ENCODE assay signal across 1 cellular context in the genomic region with DNA sequence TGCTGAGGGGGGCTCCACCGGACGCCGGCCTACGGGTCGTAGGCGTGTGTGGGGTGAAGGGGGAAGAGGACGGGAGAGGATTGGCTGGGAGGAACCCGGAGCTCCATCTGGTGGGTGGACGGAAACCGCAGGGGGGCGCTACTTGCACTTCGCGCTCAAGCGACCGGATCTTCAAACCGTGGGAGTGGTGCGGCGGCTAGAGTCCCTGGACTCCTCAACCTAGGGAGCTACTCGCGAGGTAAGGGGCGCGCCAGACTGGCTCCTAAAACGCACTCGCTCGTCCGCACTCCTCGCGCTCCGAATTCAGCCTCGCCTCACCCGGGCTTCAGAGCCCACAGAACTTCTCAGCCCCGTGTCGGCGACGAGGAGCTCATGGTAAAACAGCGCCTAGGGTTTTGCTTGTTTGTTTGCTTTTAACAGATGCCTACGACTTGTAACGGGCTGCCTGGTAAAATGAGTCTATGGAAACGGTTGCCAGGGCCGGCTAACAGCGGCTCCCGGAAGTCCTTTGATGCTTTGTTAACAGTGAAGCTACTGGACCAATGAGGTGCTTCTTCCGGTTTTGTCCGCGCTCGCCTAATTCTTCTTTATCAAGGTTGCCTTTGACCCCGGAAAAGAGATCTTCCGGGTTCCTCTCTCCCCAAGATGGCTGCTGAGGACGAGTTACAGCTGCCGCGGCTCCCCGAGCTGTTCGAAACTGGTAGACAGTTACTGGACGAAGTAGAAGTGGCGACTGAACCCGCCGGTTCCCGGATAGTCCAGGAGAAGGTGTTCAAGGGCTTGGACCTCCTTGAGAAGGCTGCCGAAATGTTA.
TF ChIP-seq lines count a peak whose summit lies in the region.

IGBP1 (plus strand) TSS at position 145 of the 813 bp plus-strand sequence; CDS start at position 646, 501 bp downstream.

TF ChIP-seq in HepG2, 621 proteins besides CTCF, POLR2A, EP300 and RAD21 (continued from another document and continues in another):
- TF ChIP-seq, protein P1, sequence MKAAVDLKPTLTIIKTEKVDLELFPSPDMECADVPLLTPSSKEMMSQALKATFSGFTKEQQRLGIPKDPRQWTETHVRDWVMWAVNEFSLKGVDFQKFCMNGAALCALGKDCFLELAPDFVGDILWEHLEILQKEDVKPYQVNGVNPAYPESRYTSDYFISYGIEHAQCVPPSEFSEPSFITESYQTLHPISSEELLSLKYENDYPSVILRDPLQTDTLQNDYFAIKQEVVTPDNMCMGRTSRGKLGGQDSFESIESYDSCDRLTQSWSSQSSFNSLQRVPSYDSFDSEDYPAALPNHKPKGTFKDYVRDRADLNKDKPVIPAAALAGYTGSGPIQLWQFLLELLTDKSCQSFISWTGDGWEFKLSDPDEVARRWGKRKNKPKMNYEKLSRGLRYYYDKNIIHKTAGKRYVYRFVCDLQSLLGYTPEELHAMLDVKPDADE (CRISPR knock-in tag; IDR thresholded peaks at IDR 0.05) = no peak
- no peak for TF ChIP-seq RBAK (CRISPR knock-in tag; IDR thresholded peaks at IDR 0.05)
- TF ChIP-seq ZNF674 (CRISPR knock-in tag; IDR thresholded peaks at IDR 0.05; ENCODE audit: low read depth) = no peak
- no peak for TF ChIP-seq TIGD3 (CRISPR knock-in tag; IDR thresholded peaks at IDR 0.05; ENCODE audit: borderline replicate concordance)
- no peak for TF ChIP-seq ZFP62 (CRISPR knock-in tag; IDR thresholded peaks at IDR 0.05)
- no peak for TF ChIP-seq BRCA1 (CRISPR knock-in tag; IDR thresholded peaks at IDR 0.05)
- TF ChIP-seq, protein P2, sequence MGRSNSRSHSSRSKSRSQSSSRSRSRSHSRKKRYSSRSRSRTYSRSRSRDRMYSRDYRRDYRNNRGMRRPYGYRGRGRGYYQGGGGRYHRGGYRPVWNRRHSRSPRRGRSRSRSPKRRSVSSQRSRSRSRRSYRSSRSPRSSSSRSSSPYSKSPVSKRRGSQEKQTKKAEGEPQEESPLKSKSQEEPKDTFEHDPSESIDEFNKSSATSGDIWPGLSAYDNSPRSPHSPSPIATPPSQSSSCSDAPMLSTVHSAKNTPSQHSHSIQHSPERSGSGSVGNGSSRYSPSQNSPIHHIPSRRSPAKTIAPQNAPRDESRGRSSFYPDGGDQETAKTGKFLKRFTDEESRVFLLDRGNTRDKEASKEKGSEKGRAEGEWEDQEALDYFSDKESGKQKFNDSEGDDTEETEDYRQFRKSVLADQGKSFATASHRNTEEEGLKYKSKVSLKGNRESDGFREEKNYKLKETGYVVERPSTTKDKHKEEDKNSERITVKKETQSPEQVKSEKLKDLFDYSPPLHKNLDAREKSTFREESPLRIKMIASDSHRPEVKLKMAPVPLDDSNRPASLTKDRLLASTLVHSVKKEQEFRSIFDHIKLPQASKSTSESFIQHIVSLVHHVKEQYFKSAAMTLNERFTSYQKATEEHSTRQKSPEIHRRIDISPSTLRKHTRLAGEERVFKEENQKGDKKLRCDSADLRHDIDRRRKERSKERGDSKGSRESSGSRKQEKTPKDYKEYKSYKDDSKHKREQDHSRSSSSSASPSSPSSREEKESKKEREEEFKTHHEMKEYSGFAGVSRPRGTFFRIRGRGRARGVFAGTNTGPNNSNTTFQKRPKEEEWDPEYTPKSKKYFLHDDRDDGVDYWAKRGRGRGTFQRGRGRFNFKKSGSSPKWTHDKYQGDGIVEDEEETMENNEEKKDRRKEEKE (IDR thresholded peaks at IDR 0.05) = no peak
- TF ChIP-seq ZBTB46 (CRISPR knock-in tag; IDR thresholded peaks at IDR 0.05; ENCODE audit: borderline replicate concordance) = no peak
- TF ChIP-seq ZNF281 (CRISPR knock-in tag; IDR thresholded peaks at IDR 0.05; ENCODE audit: borderline replicate concordance) = no peak
- TF ChIP-seq ZNF451 (CRISPR knock-in tag; IDR thresholded peaks at IDR 0.05) = no peak
- peak; percentile 18; the same call in 1 of the 2 replicates for TF ChIP-seq DMAP1 (CRISPR knock-in tag; IDR thresholded peaks at IDR 0.05)
- TF ChIP-seq ZFY (CRISPR knock-in tag; IDR thresholded peaks at IDR 0.05) = no peak
- no peak for TF ChIP-seq ZNF333 (CRISPR knock-in tag; IDR thresholded peaks at IDR 0.05; ENCODE audit: borderline replicate concordance)
- TF ChIP-seq ZNF232 (CRISPR knock-in tag; IDR thresholded peaks at IDR 0.05; ENCODE audit: borderline replicate concordance) = no peak
- TF ChIP-seq IKZF1 (IDR thresholded peaks at IDR 0.05) = no peak
- TF ChIP-seq, protein P3, sequence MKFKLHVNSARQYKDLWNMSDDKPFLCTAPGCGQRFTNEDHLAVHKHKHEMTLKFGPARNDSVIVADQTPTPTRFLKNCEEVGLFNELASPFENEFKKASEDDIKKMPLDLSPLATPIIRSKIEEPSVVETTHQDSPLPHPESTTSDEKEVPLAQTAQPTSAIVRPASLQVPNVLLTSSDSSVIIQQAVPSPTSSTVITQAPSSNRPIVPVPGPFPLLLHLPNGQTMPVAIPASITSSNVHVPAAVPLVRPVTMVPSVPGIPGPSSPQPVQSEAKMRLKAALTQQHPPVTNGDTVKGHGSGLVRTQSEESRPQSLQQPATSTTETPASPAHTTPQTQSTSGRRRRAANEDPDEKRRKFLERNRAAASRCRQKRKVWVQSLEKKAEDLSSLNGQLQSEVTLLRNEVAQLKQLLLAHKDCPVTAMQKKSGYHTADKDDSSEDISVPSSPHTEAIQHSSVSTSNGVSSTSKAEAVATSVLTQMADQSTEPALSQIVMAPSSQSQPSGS (CRISPR knock-in tag; IDR thresholded peaks at IDR 0.05) = 0 out of 2 replicates have a peak, but pooled peaks have one; percentile 19
- no peak for TF ChIP-seq FUBP1 (CRISPR knock-in tag; IDR thresholded peaks at IDR 0.05; ENCODE audit: borderline replicate concordance)
- TF ChIP-seq SSRP1 (CRISPR knock-in tag; IDR thresholded peaks at IDR 0.05) = no peak
- no peak for TF ChIP-seq FIP1L1 (IDR thresholded peaks at IDR 0.05; ENCODE audit: borderline replicate concordance, insufficient read depth, low read depth, low read length)
- no peak for TF ChIP-seq ZBTB21 (CRISPR knock-in tag; IDR thresholded peaks at IDR 0.05)
- 0 out of 2 replicates have a peak, but pooled peaks have one; percentile 30 for TF ChIP-seq RFX5 (IDR thresholded peaks at IDR 0.05; ENCODE audit: low read depth, low read length)
- no peak for TF ChIP-seq DPF2 (CRISPR knock-in tag; IDR thresholded peaks at IDR 0.05; ENCODE audit: borderline replicate concordance, low read depth)
- TF ChIP-seq ZNF567 (CRISPR knock-in tag; IDR thresholded peaks at IDR 0.05; ENCODE audit: borderline replicate concordance) = no peak
- TF ChIP-seq ZNF83 (CRISPR knock-in tag; IDR thresholded peaks at IDR 0.05; ENCODE audit: borderline replicate concordance) = no peak
- TF ChIP-seq JUND (CRISPR knock-in tag; IDR thresholded peaks at IDR 0.05) = no peak
- TF ChIP-seq ZNF644 (CRISPR knock-in tag; IDR thresholded peaks at IDR 0.05; ENCODE audit: low read depth) = no peak
- TF ChIP-seq, protein P4, sequence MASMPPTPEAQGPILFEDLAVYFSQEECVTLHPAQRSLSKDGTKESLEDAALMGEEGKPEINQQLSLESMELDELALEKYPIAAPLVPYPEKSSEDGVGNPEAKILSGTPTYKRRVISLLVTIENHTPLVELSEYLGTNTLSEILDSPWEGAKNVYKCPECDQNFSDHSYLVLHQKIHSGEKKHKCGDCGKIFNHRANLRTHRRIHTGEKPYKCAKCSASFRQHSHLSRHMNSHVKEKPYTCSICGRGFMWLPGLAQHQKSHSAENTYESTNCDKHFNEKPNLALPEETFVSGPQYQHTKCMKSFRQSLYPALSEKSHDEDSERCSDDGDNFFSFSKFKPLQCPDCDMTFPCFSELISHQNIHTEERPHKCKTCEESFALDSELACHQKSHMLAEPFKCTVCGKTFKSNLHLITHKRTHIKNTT (CRISPR knock-in tag; IDR thresholded peaks at IDR 0.05) = no peak
- no peak for TF ChIP-seq ZFX (CRISPR knock-in tag; IDR thresholded peaks at IDR 0.05; ENCODE audit: low read depth)
- no peak for TF ChIP-seq SOX6 (IDR thresholded peaks at IDR 0.05)
- TF ChIP-seq SOX6 (CRISPR knock-in tag; IDR thresholded peaks at IDR 0.05) = peak; percentile 23; the same call in 1 of the 2 replicates
- peak; percentile 55 for TF ChIP-seq HDAC1 (CRISPR knock-in tag; IDR thresholded peaks at IDR 0.05)
- TF ChIP-seq NR1H2 (CRISPR knock-in tag; IDR thresholded peaks at IDR 0.05; ENCODE audit: borderline replicate concordance, low read depth) = no peak
- TF ChIP-seq CHD4 (IDR thresholded peaks at IDR 0.05; ENCODE audit: borderline replicate concordance, low read length) = peak; percentile 62; the same call in 1 of the 2 replicates
- no peak for TF ChIP-seq SKI (IDR thresholded peaks at IDR 0.05; ENCODE audit: partially characterized antibody)
- TF ChIP-seq HNRNPH1 (optimal IDR thresholded peaks at IDR 0.05; ENCODE audit: low read depth, low read length) = no peak
- no peak for TF ChIP-seq NAIF1 (CRISPR knock-in tag; IDR thresholded peaks at IDR 0.05; ENCODE audit: borderline replicate concordance)
- no peak for TF ChIP-seq ZNF160 (CRISPR knock-in tag; IDR thresholded peaks at IDR 0.05)
- TF ChIP-seq SOX13 (IDR thresholded peaks at IDR 0.05) = no peak
- 0 out of 4 replicates have a peak, but pooled peaks of 1 of the 2 experiments have one; percentile 20 for TF ChIP-seq SOX13 (CRISPR knock-in tag; conservative IDR thresholded peaks at IDR 0.05 in 1 of 2, IDR thresholded peaks at IDR 0.05 in 1 of 2)
- TF ChIP-seq MZF1 (CRISPR knock-in tag; IDR thresholded peaks at IDR 0.05; ENCODE audit: borderline replicate concordance) = no peak
- TF ChIP-seq CCAR2 (optimal IDR thresholded peaks at IDR 0.05; ENCODE audit: low read depth, low read length) = no peak
- TF ChIP-seq ZNF598 (CRISPR knock-in tag; IDR thresholded peaks at IDR 0.05; ENCODE audit: borderline replicate concordance) = no peak
- TF ChIP-seq ESRRA (CRISPR knock-in tag; IDR thresholded peaks at IDR 0.05; ENCODE audit: low read depth) = no peak
- no peak; the same call in 1 of the 2 replicates for TF ChIP-seq YEATS4 (CRISPR knock-in tag; IDR thresholded peaks at IDR 0.05; ENCODE audit: borderline replicate concordance)
- no peak for TF ChIP-seq PLSCR1 (CRISPR knock-in tag; IDR thresholded peaks at IDR 0.05; ENCODE audit: borderline replicate concordance)
- TF ChIP-seq ZNF557 (CRISPR knock-in tag; IDR thresholded peaks at IDR 0.05) = no peak
- no peak for TF ChIP-seq SUZ12 (IDR thresholded peaks at IDR 0.05; ENCODE audit: low read depth, low read length)
- no peak for TF ChIP-seq ZNF629 (CRISPR knock-in tag; conservative IDR thresholded peaks at IDR 0.05)
- TF ChIP-seq, protein P5, sequence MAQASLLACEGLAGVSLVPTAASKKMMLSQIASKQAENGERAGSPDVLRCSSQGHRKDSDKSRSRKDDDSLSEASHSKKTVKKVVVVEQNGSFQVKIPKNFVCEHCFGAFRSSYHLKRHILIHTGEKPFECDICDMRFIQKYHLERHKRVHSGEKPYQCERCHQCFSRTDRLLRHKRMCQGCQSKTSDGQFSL (CRISPR knock-in tag; IDR thresholded peaks at IDR 0.05) = no peak
